ENCODE assay signal across 16 cellular contexts in the genomic region with DNA sequence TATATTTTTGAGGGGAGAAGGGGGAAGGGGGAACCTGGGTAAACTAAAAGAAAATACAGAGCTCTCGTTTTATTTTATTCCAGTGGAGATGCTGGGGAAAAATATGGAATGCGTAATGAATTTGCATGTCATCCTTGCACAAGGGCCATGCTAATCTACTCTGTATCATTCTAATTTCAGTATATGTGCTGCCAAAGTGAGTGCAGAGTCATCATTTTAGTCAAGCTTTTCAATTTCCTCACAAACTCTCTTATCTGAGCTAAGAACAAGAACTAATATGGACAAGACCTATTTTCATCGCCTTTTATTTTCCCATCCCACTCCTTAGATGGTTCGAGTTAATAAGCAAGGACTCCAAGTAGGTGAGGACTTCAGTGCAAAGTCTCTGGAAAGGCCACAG. TPM values are rescaled to one million over a fixed set of nuclear protein-coding genes. Genes with fewer than 3 reads are reported as not detected.
"Had no signal": no experiment of that assay in that cellular context is flagged by ENCODE, and none has a peak within 500 bp of the region (broad histone marks: within the 10 kb centered on the region; RNA-seq: fewer than 3 reads in every experiment).

No MANE protein-coding gene starts in this region.

- H3K79me2 ChIP-seq: parathyroid adenoma had no signal

- H3K4me3 ChIP-seq: body of pancreas had no signal

- ATAC-seq: activated T-helper 17 cell treated with anti-CD3 and anti-CD28 coated beads, Interleukin-2, amount 50 U/mL, for 72 hours; body of pancreas; esophagus mucosa; stimulated activated memory B cell treated with anti-CD40 and anti-IgM and Interleukin-4, amounts not matched to agents 10 μg/mL and 1 μg/mL and 100 μg/mL, for 72 hours had no signal

- H3K27me3 ChIP-seq: body of pancreas, heart left ventricle had no signal

- H3K9ac ChIP-seq: parathyroid adenoma had no signal

- DNase-seq: activated B cell treated with CpG ODN at 0.5 μM for 24 hours; activated CD4-positive, alpha-beta T cell treated with anti-CD3 and anti-CD28 coated beads, Interleukin-2, amount 10 ng/mL, durations not matched to agents 24 days and 14 days; activated naive CD4-positive, alpha-beta T cell treated with anti-CD3 and anti-CD28 coated beads, Interleukin-2, amount 10 ng/mL, durations not matched to agents 7 days and 5 days; activated T-cell treated with anti-CD3 and anti-CD28 coated beads for 4 hours; dermis blood vessel endothelial cell; heart left ventricle; naive B cell; stimulated activated CD4-positive, alpha-beta T cell treated with anti-CD3 and anti-CD28 coated beads, Interleukin-1b, Interleukin-23, amount 100 ng/mL, for 48 hours; T-helper 2 cell had no signal

- H3K27ac Mint-ChIP-seq: activated CD4-positive, alpha-beta T cell treated with anti-CD3 and anti-CD28 coated beads, Interleukin-2, amount 10 ng/mL, durations not matched to agents 24 days and 14 days; activated naive CD4-positive, alpha-beta T cell treated with anti-CD3 and anti-CD28 coated beads, Interleukin-2, amount 10 ng/mL, durations not matched to agents 7 days and 5 days; activated T-helper 17 cell treated with anti-CD3 and anti-CD28 coated beads, Interleukin-2, amount 50 U/mL, for 72 hours; mesothelial cell of epicardium; naive B cell; stimulated activated memory B cell treated with anti-CD40 and anti-IgM and Interleukin-4, amounts not matched to agents 10 μg/mL and 1 μg/mL and 100 μg/mL, for 72 hours had no signal

- H3K36me3 ChIP-seq: heart left ventricle had no signal

- H3K9me3 ChIP-seq: body of pancreas had no signal

- H3K27me3 Mint-ChIP-seq: activated B cell treated with CpG ODN at 0.5 μM for 24 hours; activated T-helper 17 cell treated with anti-CD3 and anti-CD28 coated beads, Interleukin-2, amount 50 U/mL, for 72 hours; naive B cell; stimulated activated memory B cell treated with anti-CD40 and anti-IgM and Interleukin-4, amounts not matched to agents 10 μg/mL and 1 μg/mL and 100 μg/mL, for 72 hours had no signal

- H3K9me3 Mint-ChIP-seq: activated B cell treated with CpG ODN at 0.5 μM for 24 hours; activated T-helper 17 cell treated with anti-CD3 and anti-CD28 coated beads, Interleukin-2, amount 50 U/mL, for 72 hours; stimulated activated memory B cell treated with anti-CD40 and anti-IgM and Interleukin-4, amounts not matched to agents 10 μg/mL and 1 μg/mL and 100 μg/mL, for 72 hours had no signal

- H2AFZ ChIP-seq: parathyroid adenoma had no signal

- H3K4me1 ChIP-seq: body of pancreas, parathyroid adenoma had no signal

- H3K27ac ChIP-seq: parathyroid adenoma had no signal

- H3K4me3 Mint-ChIP-seq: activated B cell treated with CpG ODN at 0.5 μM for 24 hours; activated CD4-positive, alpha-beta T cell treated with anti-CD3 and anti-CD28 coated beads, Interleukin-2, amount 10 ng/mL, durations not matched to agents 24 days and 14 days; activated naive CD4-positive, alpha-beta T cell treated with anti-CD3 and anti-CD28 coated beads, Interleukin-2, amount 10 ng/mL, durations not matched to agents 7 days and 5 days; activated T-helper 17 cell treated with anti-CD3 and anti-CD28 coated beads, Interleukin-2, amount 50 U/mL, for 72 hours; mesothelial cell of epicardium; naive B cell; stimulated activated memory B cell treated with anti-CD40 and anti-IgM and Interleukin-4, amounts not matched to agents 10 μg/mL and 1 μg/mL and 100 μg/mL, for 72 hours had no signal

- H3K36me3 Mint-ChIP-seq: mesothelial cell of epicardium; naive B cell; stimulated activated memory B cell treated with anti-CD40 and anti-IgM and Interleukin-4, amounts not matched to agents 10 μg/mL and 1 μg/mL and 100 μg/mL, for 72 hours had no signal

- H3K4me1 Mint-ChIP-seq: activated CD4-positive, alpha-beta T cell treated with anti-CD3 and anti-CD28 coated beads, Interleukin-2, amount 10 ng/mL, durations not matched to agents 24 days and 14 days; activated naive CD4-positive, alpha-beta T cell treated with anti-CD3 and anti-CD28 coated beads, Interleukin-2, amount 10 ng/mL, durations not matched to agents 7 days and 5 days; activated T-helper 17 cell treated with anti-CD3 and anti-CD28 coated beads, Interleukin-2, amount 50 U/mL, for 72 hours; mesothelial cell of epicardium; naive B cell had no signal

RNA-seq across cellular contexts. Expression of a gene that starts 13.2 kb away (rescaled TPM):
- total RNA-seq: activated B cell treated with CpG ODN at 0.5 μM for 24 hours; activated CD4-positive, alpha-beta T cell treated with anti-CD3 and anti-CD28 coated beads, Interleukin-2, amount 10 ng/mL, durations not matched to agents 24 days and 14 days; activated T-helper 17 cell treated with anti-CD3 and anti-CD28 coated beads, Interleukin-2, amount 50 U/mL, for 72 hours; dermis blood vessel endothelial cell; mesothelial cell of epicardium; renal cortical epithelial cell had no signal

RNA-seq across cellular contexts. Expression of a gene that starts 13.2 kb away (rescaled TPM):
- total RNA-seq: activated B cell treated with CpG ODN at 0.5 μM for 24 hours; activated CD4-positive, alpha-beta T cell treated with anti-CD3 and anti-CD28 coated beads, Interleukin-2, amount 10 ng/mL, durations not matched to agents 24 days and 14 days; dermis blood vessel endothelial cell; esophagus mucosa; mesothelial cell of epicardium; renal cortical epithelial cell had no signal
